ENCODE assay signal across 1 cellular context in the genomic region with DNA sequence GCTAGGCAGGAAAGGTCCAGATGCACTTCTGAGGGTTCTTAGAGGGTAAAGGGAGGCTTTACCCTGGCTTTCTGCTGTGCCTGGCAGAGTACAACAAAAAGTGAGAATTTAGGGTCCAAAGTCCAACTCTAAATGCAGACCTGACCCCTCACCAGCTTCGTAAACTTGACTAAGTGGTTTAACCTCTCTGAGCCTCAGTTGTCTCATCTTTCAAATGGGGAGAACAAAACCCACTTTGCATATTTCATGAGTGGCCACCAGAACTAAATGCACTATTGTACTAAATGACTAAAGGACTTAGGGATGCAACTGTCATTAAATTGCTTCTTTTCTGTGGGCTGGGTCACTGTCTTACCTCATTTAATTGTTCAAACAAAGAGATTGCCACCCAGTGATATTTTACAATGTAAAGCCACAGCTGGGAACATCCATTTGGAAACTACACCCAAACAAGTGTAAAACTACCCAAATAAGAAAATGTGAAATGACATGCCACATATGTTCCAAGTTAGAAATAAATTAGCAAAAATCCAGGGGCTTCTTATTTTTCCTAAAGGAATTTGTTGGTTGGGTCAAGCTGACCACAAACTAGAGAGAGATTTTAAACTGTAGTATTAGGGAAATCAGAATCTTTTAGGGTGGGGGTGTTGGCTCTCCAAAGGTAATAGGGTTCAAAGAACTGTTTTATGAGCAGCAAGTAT.
TF ChIP-seq lines count a peak whose summit lies in the region.

No MANE protein-coding gene starts in this region.

TF ChIP-seq in GM12878, 131 proteins besides CTCF, POLR2A, EP300 and RAD21 (continued from another document):
- TF ChIP-seq CREB1 (IDR thresholded peaks at IDR 0.05; ENCODE audit: low read depth) (no peak), SMARCA5 (IDR thresholded peaks at IDR 0.05) (no peak), TCF3 (IDR thresholded peaks at IDR 0.05; ENCODE audit: borderline replicate concordance, insufficient read depth, low read depth, low read length) (no peak), SREBF2 (IDR thresholded peaks at IDR 0.05; ENCODE audit: low read length) (no peak), PRDM15 (CRISPR knock-in tag; IDR thresholded peaks at IDR 0.05) (no peak)
